In the genomic region with DNA sequence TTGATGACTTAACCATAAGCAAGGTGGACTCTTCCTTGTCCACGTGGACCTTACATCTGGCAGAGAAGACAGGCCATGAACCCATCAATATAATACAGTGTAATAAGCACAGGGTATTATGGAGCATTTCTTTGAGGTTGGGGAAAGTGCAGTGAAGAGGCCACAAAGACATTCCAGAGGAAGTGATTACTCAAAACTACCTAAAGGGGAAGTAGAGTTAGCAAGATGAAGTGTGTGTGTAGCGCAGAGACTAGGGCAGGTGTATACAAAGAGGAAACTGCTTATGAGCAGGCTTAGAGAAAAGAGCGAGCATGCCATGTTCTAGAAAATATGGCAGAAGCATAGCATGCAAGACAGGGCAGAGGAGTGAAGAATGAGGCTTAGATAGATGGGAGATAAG, we compare ENCODE assay signal across 11 cellular contexts. TPM values are rescaled to one million over a fixed set of nuclear protein-coding genes. Genes with fewer than 3 reads are reported as not detected.
DNase-seq lines count a peak whose midpoint lies in the region; ATAC-seq lines count a peak whose summit lies in the region.
"Had no signal": no experiment of that assay in that cellular context is flagged by ENCODE, and none has a peak within 500 bp of the region (broad histone marks: within the 10 kb centered on the region; RNA-seq: fewer than 3 reads in every experiment).

No MANE protein-coding gene starts in this region.

- peaks cover 26% of the 10 kb centered on the region for H3K4me1 ChIP-seq in Karpas-422 (ENCODE audit: low read length)

- H3K36me3 Mint-ChIP-seq in natural killer cell treated with Interleukin-12 subunit alpha and Interleukin-12 subunit beta and Interleukin-15 and Interleukin-18, amount 100 ng/mL, for 72 hours, result no peaks in the 10 kb centered on the region

- peak overlapping the region; percentile 35 for H3K4me2 ChIP-seq in Karpas-422 (ENCODE audit: low read depth, low read length, poor library complexity, severe bottlenecking)

- no peak overlapping the region for H3K27ac Mint-ChIP-seq in natural killer cell treated with Interleukin-12 subunit alpha and Interleukin-12 subunit beta and Interleukin-15 and Interleukin-18, amount 100 ng/mL, for 72 hours

- peak; percentile 76 for DNase-seq in Karpas-422
- DNase-seq in natural killer cell treated with Interleukin-12 subunit alpha and Interleukin-12 subunit beta and Interleukin-15 and Interleukin-18, amount 100 ng/mL, for 72 hours (ENCODE audit: low spot score), result no peak
- DNase-seq in retina, result no peak
- no peak for DNase-seq in effector CD4-positive, alpha-beta T cell
- DNase-seq in NCI-H1417 treated with DMSO at 0.1 percent for 48 hours (lab: John Stamatoyannopoulos, UW), result no peak
- no peak for DNase-seq in NCI-H128 (lab: John Stamatoyannopoulos, UW; ENCODE audit: unreplicated experiment)
- DNase-seq: foreskin fibroblast, GOT3 had no signal

- H3K9ac ChIP-seq in Karpas-422 (ENCODE audit: low read length), result no peak overlapping the region

- no peaks in the 10 kb centered on the region for H3K36me3 ChIP-seq in Karpas-422 (ENCODE audit: insufficient read depth, low read length)

- ATAC-seq in GM19043 (IDR thresholded peaks at IDR 0.05; ENCODE audit: low read depth, unreplicated experiment), result peak; percentile 89
- ATAC-seq in HG02642 (IDR thresholded peaks at IDR 0.05; ENCODE audit: poor library complexity, unreplicated experiment), result peak; percentile 99
- ATAC-seq in natural killer cell treated with Interleukin-12 subunit alpha and Interleukin-12 subunit beta and Interleukin-15 and Interleukin-18, amount 100 ng/mL, for 72 hours, result peak; percentile 52 to 75

- H3K4me3 ChIP-seq in Karpas-422 (ENCODE audit: low read length), result no peak overlapping the region

- H2AFZ ChIP-seq in Karpas-422 (ENCODE audit: low read length), result peak overlapping the region; percentile 73

- no peaks in the 10 kb centered on the region for H3K27me3 ChIP-seq in Karpas-422 (ENCODE audit: low read length)

- H3K27me3 Mint-ChIP-seq in natural killer cell treated with Interleukin-12 subunit alpha and Interleukin-12 subunit beta and Interleukin-15 and Interleukin-18, amount 100 ng/mL, for 72 hours, result peaks cover 21 to 50% of the 10 kb centered on the region in 2 donors

- peak overlapping the region; percentile 37; the same call in 1 of the 2 replicates for H3K27ac ChIP-seq in Karpas-422 (ENCODE audit: low read length)

- H3K79me2 ChIP-seq in Karpas-422 (ENCODE audit: low read length), result no peaks in the 10 kb centered on the region

- peaks cover 7 to 12% of the 10 kb centered on the region in 2 donors for H3K4me1 Mint-ChIP-seq in natural killer cell treated with Interleukin-12 subunit alpha and Interleukin-12 subunit beta and Interleukin-15 and Interleukin-18, amount 100 ng/mL, for 72 hours (ENCODE audit: low read depth in 2 of 2)

- H3K9me3 Mint-ChIP-seq in natural killer cell treated with Interleukin-12 subunit alpha and Interleukin-12 subunit beta and Interleukin-15 and Interleukin-18, amount 100 ng/mL, for 72 hours, result no peaks in the 10 kb centered on the region

- H3K9me2 ChIP-seq in Karpas-422 (replicated peaks; ENCODE audit: insufficient read depth, low read length), result no peaks in the 10 kb centered on the region

- H3K4me3 Mint-ChIP-seq in natural killer cell treated with Interleukin-12 subunit alpha and Interleukin-12 subunit beta and Interleukin-15 and Interleukin-18, amount 100 ng/mL, for 72 hours, result peak overlapping the region; percentile 5

- H4K20me1 ChIP-seq in Karpas-422 (ENCODE audit: insufficient read depth, low read depth, low read length), result no peaks in the 10 kb centered on the region

- no peaks in the 10 kb centered on the region for H3K9me3 ChIP-seq in Karpas-422 (ENCODE audit: low read length)

RNA-seq across cellular contexts. Expression of gene CP, which starts 17.9 kb away (rescaled TPM):
- total RNA-seq in Karpas-422 (2014; rRNA removed; shearing (Covaris generic); ENCODE audit: low replicate concordance), result not detected in 2 replicates
- not detected for total RNA-seq in natural killer cell treated with Interleukin-12 subunit alpha and Interleukin-12 subunit beta and Interleukin-15 and Interleukin-18, amount 100 ng/mL, for 72 hours
- total RNA-seq: RPMI7951 had no signal
